20 cellular contexts compared by ENCODE assay signal in the genomic region with DNA sequence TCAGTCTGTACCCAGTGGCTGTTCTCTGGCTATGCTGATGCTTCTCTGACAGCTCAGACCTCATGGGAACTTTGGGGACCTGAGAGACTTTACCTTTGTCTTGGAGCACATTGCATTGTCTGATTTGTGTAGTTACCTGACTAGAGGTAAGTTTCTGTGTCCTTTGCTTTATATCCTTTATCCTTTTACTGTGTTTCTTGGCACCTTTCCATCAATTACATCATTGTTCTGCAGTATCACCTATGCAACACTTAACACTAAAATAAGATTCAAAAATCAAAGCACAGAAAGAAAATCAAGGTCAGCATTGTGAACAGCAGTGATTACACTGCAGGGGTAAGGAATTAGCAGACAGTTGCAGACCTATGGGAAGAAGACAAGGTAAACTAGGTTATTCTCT. TPM values are rescaled to one million over a fixed set of nuclear protein-coding genes. Genes with fewer than 3 reads are reported as not detected.
"Had no signal": no experiment of that assay in that cellular context is flagged by ENCODE, and none has a peak within 500 bp of the region (broad histone marks: within the 10 kb centered on the region; RNA-seq: fewer than 3 reads in every experiment).

No MANE protein-coding gene starts in this region.

- H3K9me3 ChIP-seq: lower lobe of right lung, transverse colon had no signal

- H3K36me3 ChIP-seq: lower lobe of right lung, transverse colon had no signal

- H3K4me3 ChIP-seq: lower lobe of right lung, skin epidermis, transverse colon had no signal

- H3K27ac ChIP-seq: lower lobe of right lung, skin epidermis, transverse colon had no signal

- ATAC-seq: left cardiac atrium; lower lobe of right lung; right cardiac atrium; stimulated activated naive B cell treated with anti-CD40 and anti-IgM and Interleukin-4, amounts not matched to agents 10 μg/mL and 1 μg/mL and 100 μg/mL, for 72 hours had no signal

- H3K4me1 ChIP-seq: lower lobe of right lung, transverse colon had no signal

- DNase-seq: activated CD4-positive, alpha-beta T cell treated with anti-CD3 and anti-CD28 coated beads, Interleukin-2, amount 10 ng/mL, durations not matched to agents 7 days and 5 days; activated naive CD8-positive, alpha-beta T cell treated with anti-CD3 and anti-CD28 coated beads, Interleukin-2, amount 10 ng/mL, durations not matched to agents 7 days and 5 days; cerebellar nuclear complex; effector memory CD4-positive, alpha-beta T cell; head of caudate nucleus; left cardiac atrium; lower lobe of right lung; nephron progenitor cell; right cardiac atrium; stimulated activated CD4-positive, alpha-beta T cell treated with anti-CD3 and anti-CD28 coated beads, Interleukin-15, amount 100 ng/mL, for 24 hours; stimulated activated CD4-positive, alpha-beta T cell treated with anti-CD3 and anti-CD28 coated beads, Interleukin-4, amount 100 ng/mL, for 1 hour; stimulated activated naive B cell treated with anti-CD40 and anti-IgM and Interleukin-4, amounts not matched to agents 10 μg/mL and 1 μg/mL and 100 μg/mL, for 72 hours; transverse colon had no signal

- H3K27me3 ChIP-seq: transverse colon had no signal

RNA-seq across cellular contexts. Expression of a gene that starts 43.8 kb away (rescaled TPM):
- total RNA-seq: activated CD4-positive, alpha-beta T cell treated with anti-CD3 and anti-CD28 coated beads, Interleukin-2, amount 10 ng/mL, durations not matched to agents 7 days and 5 days; activated CD8-positive, alpha-beta memory T cell treated with anti-CD3 and anti-CD28 coated beads for 36 hours; activated naive CD8-positive, alpha-beta T cell treated with anti-CD3 and anti-CD28 coated beads, Interleukin-2, amount 10 ng/mL, durations not matched to agents 7 days and 5 days; activated T-helper 1 cell treated with anti-CD3 and anti-CD28 coated beads, Interleukin-12 subunit alpha, Interleukin-12 subunit beta, Interleukin-2, Interleukin-4 antibody, amounts not matched to agents 30 ng/mL and 10 ng/mL and 1 ng/mL, durations not matched to agents 14 hours and 24 hours and 36 hours; fibroblast of lung; left cardiac atrium; lower lobe of right lung; mesothelial cell of epicardium; omental fat pad; right cardiac atrium; T-helper 2 cell treated with Interferon-gamma antibody and Interleukin-4, amounts not matched to agents 100 ng/mL and 5 ng/mL, for 36 hours; transverse colon had no signal
